11 cellular contexts compared by ENCODE assay signal in genomic region chr15:80750591-80750990, GRCh38. TPM values are rescaled to one million over a fixed set of nuclear protein-coding genes. Genes with fewer than 3 reads are reported as not detected.
"Had no signal": no experiment of that assay in that cellular context is flagged by ENCODE, and none has a peak within 500 bp of the region (broad histone marks: within the 10 kb centered on the region; RNA-seq: fewer than 3 reads in every experiment).

No MANE protein-coding gene starts in this region.

- H3K4me1 Mint-ChIP-seq: activated B cell treated with CpG ODN at 0.5 μM for 24 hours; activated naive CD8-positive, alpha-beta T cell treated with anti-CD3 and anti-CD28 coated beads, Interleukin-2, amount 10 ng/mL, durations not matched to agents 7 days and 5 days; stimulated activated memory B cell treated with anti-CD40 and anti-IgM and Interleukin-4, amounts not matched to agents 10 μg/mL and 1 μg/mL and 100 μg/mL, for 72 hours had no signal

- H3K9me3 Mint-ChIP-seq: activated B cell treated with CpG ODN at 0.5 μM for 24 hours; activated CD4-positive, alpha-beta T cell treated with anti-CD3 and anti-CD28 coated beads, Interleukin-2, amount 10 ng/mL, durations not matched to agents 7 days and 5 days; activated naive CD8-positive, alpha-beta T cell treated with anti-CD3 and anti-CD28 coated beads, Interleukin-2, amount 10 ng/mL, durations not matched to agents 7 days and 5 days had no signal

- ATAC-seq: foreskin keratinocyte; stimulated activated memory B cell treated with anti-CD40 and anti-IgM and Interleukin-4, amounts not matched to agents 10 μg/mL and 1 μg/mL and 100 μg/mL, for 72 hours had no signal

- H3K27ac Mint-ChIP-seq: activated B cell treated with CpG ODN at 0.5 μM for 24 hours; activated CD4-positive, alpha-beta T cell treated with anti-CD3 and anti-CD28 coated beads, Interleukin-2, amount 10 ng/mL, durations not matched to agents 7 days and 5 days; activated naive CD8-positive, alpha-beta T cell treated with anti-CD3 and anti-CD28 coated beads, Interleukin-2, amount 10 ng/mL, durations not matched to agents 7 days and 5 days; activated T-helper 1 cell treated with anti-CD3 and anti-CD28 coated beads, Interleukin-12 subunit alpha, Interleukin-12 subunit beta, Interleukin-2, Interleukin-4 antibody, amounts not matched to agents 30 ng/mL and 10 ng/mL and 1 ng/mL, durations not matched to agents 14 hours and 24 hours and 36 hours; stimulated activated memory B cell treated with anti-CD40 and anti-IgM and Interleukin-4, amounts not matched to agents 10 μg/mL and 1 μg/mL and 100 μg/mL, for 72 hours had no signal

- H3K36me3 Mint-ChIP-seq: activated naive CD8-positive, alpha-beta T cell treated with anti-CD3 and anti-CD28 coated beads, Interleukin-2, amount 10 ng/mL, durations not matched to agents 7 days and 5 days had no signal

- H3K4me3 Mint-ChIP-seq: activated B cell treated with CpG ODN at 0.5 μM for 24 hours; activated CD4-positive, alpha-beta T cell treated with anti-CD3 and anti-CD28 coated beads, Interleukin-2, amount 10 ng/mL, durations not matched to agents 7 days and 5 days; activated naive CD8-positive, alpha-beta T cell treated with anti-CD3 and anti-CD28 coated beads, Interleukin-2, amount 10 ng/mL, durations not matched to agents 7 days and 5 days; activated T-helper 1 cell treated with anti-CD3 and anti-CD28 coated beads, Interleukin-12 subunit alpha, Interleukin-12 subunit beta, Interleukin-2, Interleukin-4 antibody, amounts not matched to agents 30 ng/mL and 10 ng/mL and 1 ng/mL, durations not matched to agents 14 hours and 24 hours and 36 hours; stimulated activated memory B cell treated with anti-CD40 and anti-IgM and Interleukin-4, amounts not matched to agents 10 μg/mL and 1 μg/mL and 100 μg/mL, for 72 hours had no signal

- DNase-seq: activated B cell treated with CpG ODN at 0.5 μM for 24 hours; activated CD4-positive, alpha-beta T cell treated with anti-CD3 and anti-CD28 coated beads, Interleukin-2, amount 10 ng/mL, durations not matched to agents 7 days and 5 days; activated naive CD8-positive, alpha-beta T cell treated with anti-CD3 and anti-CD28 coated beads, Interleukin-2, amount 10 ng/mL, durations not matched to agents 7 days and 5 days; cortex of kidney; effector CD8-positive, alpha-beta T cell; foreskin keratinocyte; retina; stimulated activated CD4-positive, alpha-beta T cell treated with anti-CD3 and anti-CD28 coated beads, Interleukin-2, amount 100 ng/mL, for 48 hours; T-helper 2 cell had no signal

- H3K27me3 Mint-ChIP-seq: activated B cell treated with CpG ODN at 0.5 μM for 24 hours; activated CD4-positive, alpha-beta T cell treated with anti-CD3 and anti-CD28 coated beads, Interleukin-2, amount 10 ng/mL, durations not matched to agents 7 days and 5 days had no signal

RNA-seq across cellular contexts. Expression of gene CEMIP, which starts 28.6 kb away (rescaled TPM):
- total RNA-seq: activated B cell treated with CpG ODN at 0.5 μM for 24 hours; activated CD4-positive, alpha-beta T cell treated with anti-CD3 and anti-CD28 coated beads, Interleukin-2, amount 10 ng/mL, durations not matched to agents 7 days and 5 days had no signal
